ENCODE assay signal across 11 cellular contexts in the genomic region with DNA sequence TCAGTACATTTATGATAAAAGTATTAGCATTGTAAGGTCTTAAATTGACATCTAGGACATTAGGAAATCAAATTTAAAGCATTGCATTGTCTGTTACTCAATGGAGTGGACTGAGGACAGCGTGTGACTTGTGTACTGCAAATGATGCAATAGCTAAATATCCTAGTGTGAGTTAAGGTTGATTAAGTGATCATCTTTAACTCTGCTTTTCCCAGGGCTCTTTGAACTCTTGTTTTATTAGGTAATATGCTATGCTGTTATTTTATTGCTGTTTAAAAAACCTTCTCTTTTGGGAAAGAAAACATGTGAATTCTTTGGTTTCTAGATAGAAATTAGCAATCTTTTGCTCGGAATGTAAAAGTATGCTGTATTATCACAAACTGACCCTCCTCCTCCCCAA. TPM values are rescaled to one million over a fixed set of nuclear protein-coding genes. Genes with fewer than 3 reads are reported as not detected.
A peak's percentile ranks its signal among the peaks of the same experiment; 100 is the strongest.
DNase-seq lines count a peak whose midpoint lies in the region; ATAC-seq and TF ChIP-seq lines count a peak whose summit lies in the region.
"Had no signal": no experiment of that assay in that cellular context is flagged by ENCODE, and none has a peak within 500 bp of the region (broad histone marks: within the 10 kb centered on the region; RNA-seq: fewer than 3 reads in every experiment).

No MANE protein-coding gene starts in this region.

- POLR2A ChIA-PET in MCF 10A (lab: Yijun Ruan, JAX), result interaction anchor here (0.6 to 7.9 kb wide), 22 partner anchors 10 to 331 kb away, joined by 3 to 93 read pairs (median 4); a partner anchor contains a TSS

- no peak overlapping the region for H2BK120ac ChIP-seq in mesenchymal stem cell (ENCODE audit: low read depth, low read length)

- no TSS peak for BruUV-seq in MCF 10A (replicated peaks; lab: Mats Ljungman, UMichigan)

- TF ChIP-seq CTCF in MCF 10A (IDR thresholded peaks at IDR 0.05; ENCODE audit: unreplicated experiment) (no peak), breast epithelium (IDR thresholded peaks at IDR 0.05) (no peak), WERI-Rb-1 (IDR thresholded peaks at IDR 0.05; ENCODE audit: low read depth, low read length) (no peak)

- H2AFZ ChIP-seq in mesenchymal stem cell (ENCODE audit: low read depth, low read length), result no peak overlapping the region
- H2AFZ ChIP-seq: neural progenitor cell had no signal

- H3K4me1 Mint-ChIP-seq in MCF 10A (ENCODE audit: insufficient read depth, unreplicated experiment), result peaks cover 73% of the 10 kb centered on the region

- no peaks in the 10 kb centered on the region for H3K36me3 ChIP-seq in breast epithelium
- H3K36me3 ChIP-seq in mesenchymal stem cell (ENCODE audit: control insufficient read depth in 1 of 2, insufficient read depth in 2 of 2, low read depth in 1 of 2, low read length in 2 of 2), result no peaks in the 10 kb centered on the region
- no peaks in the 10 kb centered on the region for H3K36me3 ChIP-seq in aorta (ENCODE audit: control insufficient read depth in 1 of 2, insufficient read depth in 2 of 2, low read length in 1 of 2)
- no peaks in the 10 kb centered on the region for H3K36me3 ChIP-seq in WERI-Rb-1
- H3K36me3 ChIP-seq: neural progenitor cell had no signal

- H3K4me1 ChIP-seq in breast epithelium (peaks cover 3 to 5% of the 10 kb centered on the region in 2 donors), mesenchymal stem cell (ENCODE audit: control insufficient read depth, insufficient read depth, low read depth, low read length) (no peaks in the 10 kb centered on the region), aorta (ENCODE audit: control insufficient read depth in 1 of 2, insufficient read depth in 2 of 2, low read length in 2 of 2) (peaks cover 9 to 13% of the 10 kb centered on the region in 2 donors)
- H3K4me1 ChIP-seq: neural progenitor cell had no signal

- CTCF ChIA-PET in MCF 10A (lab: Yijun Ruan, JAX), result interaction anchor here (0.6 to 2.0 kb wide), 5 partner anchors 19 to 142 kb away, joined by 3 to 10 read pairs (median 3); no protein-coding TSS in a partner anchor

- H3K9me3 ChIP-seq in breast epithelium (no peaks in the 10 kb centered on the region), mesenchymal stem cell (ENCODE audit: control insufficient read depth, low read length) (no peaks in the 10 kb centered on the region), aorta (ENCODE audit: control insufficient read depth, low read length) (no peaks in the 10 kb centered on the region), WERI-Rb-1 (ENCODE audit: severe bottlenecking) (no peaks in the 10 kb centered on the region)

- H2BK5ac ChIP-seq in mesenchymal stem cell (ENCODE audit: low read depth, low read length, poor library complexity, severe bottlenecking), result no peak overlapping the region

- H3K9me3 Mint-ChIP-seq in MCF 10A (ENCODE audit: unreplicated experiment), result no peaks in the 10 kb centered on the region
- H3K9me3 Mint-ChIP-seq: activated T-cell treated with anti-CD3 and anti-CD28 coated beads, Interleukin-2, amount 50 U/mL, for 72 hours; neural progenitor cell; T-helper 1 cell treated with Interleukin-12 subunit alpha and Interleukin-12 subunit beta and Interleukin-4 antibody, amounts not matched to agents 30 μg/mL and 1 μg/mL, for 36 hours had no signal

- H3K27ac Mint-ChIP-seq in MCF 10A (ENCODE audit: low read depth, unreplicated experiment), result peak overlapping the region; percentile 35
- H3K27ac Mint-ChIP-seq: activated T-cell treated with anti-CD3 and anti-CD28 coated beads, Interleukin-2, amount 50 U/mL, for 72 hours; neural progenitor cell; T-helper 1 cell treated with Interleukin-12 subunit alpha and Interleukin-12 subunit beta and Interleukin-4 antibody, amounts not matched to agents 30 μg/mL and 1 μg/mL, for 36 hours had no signal

- no peak overlapping the region for H2AK5ac ChIP-seq in mesenchymal stem cell (ENCODE audit: low read length, severe bottlenecking)

- H3K27ac ChIP-seq in breast epithelium (peak overlapping the region in 1 of 2 donors; percentile 32), mesenchymal stem cell (ENCODE audit: low read length, poor library complexity, severe bottlenecking) (no peak overlapping the region), aorta (ENCODE audit: low read depth in 1 of 2, low read length in 2 of 2) (no peak overlapping the region), WERI-Rb-1 (no peak overlapping the region)
- H3K27ac ChIP-seq: neural progenitor cell had no signal

- H3K18ac ChIP-seq in mesenchymal stem cell (ENCODE audit: low read depth in 1 of 2, low read length in 2 of 2), result no peak overlapping the region

- H3K27me3 ChIP-seq in breast epithelium (no peaks in the 10 kb centered on the region), mesenchymal stem cell (ENCODE audit: control insufficient read depth in 1 of 2, insufficient read depth in 1 of 2, low read length in 2 of 2) (no peaks in the 10 kb centered on the region), aorta (ENCODE audit: control insufficient read depth in 1 of 2, insufficient read depth in 2 of 2, low read length in 1 of 2) (no peaks in the 10 kb centered on the region), WERI-Rb-1 (ENCODE audit: insufficient read depth, low read depth, severe bottlenecking) (no peaks in the 10 kb centered on the region)
- H3K27me3 ChIP-seq: neural progenitor cell had no signal

- H2BK12ac ChIP-seq in mesenchymal stem cell (ENCODE audit: low read length in 2 of 2), result no peak overlapping the region

- intact Hi-C loops in MCF 10A (cut with micrococcal nuclease), result no loop called here
- intact Hi-C loops in breast epithelium (cut with DNase I; ENCODE audit: low total_unique reads), result no loop called here
- intact Hi-C loops in aorta (cut with DNase I), result no loop called here

- no peak overlapping the region for H2BK15ac ChIP-seq in mesenchymal stem cell (ENCODE audit: low read depth, poor library complexity, severe bottlenecking)

- DNase-seq in MCF 10A (ENCODE audit: unreplicated experiment) (peak; percentile 70), breast epithelium (ENCODE audit: low spot score in 2 of 2) (no peak), mesenchymal stem cell (peak; percentile 51), aorta (no peak), hepatic stellate cell (ENCODE audit: low spot score) (no peak), WERI-Rb-1 (no peak)
- DNase-seq: activated T-cell treated with anti-CD3 and anti-CD28 coated beads, Interleukin-2, amount 50 U/mL, for 72 hours had no signal

- no peak overlapping the region for H3K23ac ChIP-seq in mesenchymal stem cell (ENCODE audit: low read length in 2 of 2)

- WGBS in mesenchymal stem cell, result 80% methylated on average over 2 of the region's 2 CpGs
- 15 to 16% methylated on average over 2 of the region's 2 CpGs for WGBS in aorta, 2 donors

- ATAC-seq in esophagus mucosa, result peak; percentile 54
- peak; percentile 64 for ATAC-seq in aorta (ENCODE audit: low FRiP score)
- ATAC-seq in HG02870 (IDR thresholded peaks at IDR 0.05; ENCODE audit: unreplicated experiment), result no peak
- ATAC-seq: activated T-cell treated with anti-CD3 and anti-CD28 coated beads, Interleukin-2, amount 50 U/mL, for 72 hours had no signal

- H3K4me3 Mint-ChIP-seq in MCF 10A (ENCODE audit: unreplicated experiment), result peak overlapping the region; percentile 44
- H3K4me3 Mint-ChIP-seq: activated T-cell treated with anti-CD3 and anti-CD28 coated beads, Interleukin-2, amount 50 U/mL, for 72 hours; neural progenitor cell; T-helper 1 cell treated with Interleukin-12 subunit alpha and Interleukin-12 subunit beta and Interleukin-4 antibody, amounts not matched to agents 30 μg/mL and 1 μg/mL, for 36 hours had no signal

- peak overlapping the region; percentile 82 for H3K9ac ChIP-seq in mesenchymal stem cell (ENCODE audit: low read length)
- H3K9ac ChIP-seq: neural progenitor cell had no signal

- H4K91ac ChIP-seq in mesenchymal stem cell (ENCODE audit: low read length), result no peak overlapping the region

- H3K4me2 ChIP-seq in mesenchymal stem cell (ENCODE audit: low read length, poor library complexity, severe bottlenecking), result no peak overlapping the region
- H3K4me2 ChIP-seq: neural progenitor cell had no signal

- no peak overlapping the region for H3K14ac ChIP-seq in mesenchymal stem cell (ENCODE audit: low read length in 2 of 2)

- H3K79me1 ChIP-seq in mesenchymal stem cell (replicated peaks; ENCODE audit: low read length, poor library complexity, severe bottlenecking), result peaks cover 8% of the 10 kb centered on the region

- H3K4ac ChIP-seq in mesenchymal stem cell (ENCODE audit: low read depth in 1 of 2, low read length in 2 of 2), result no peak overlapping the region

- TF ChIP-seq POLR2A in breast epithelium (IDR thresholded peaks at IDR 0.05), result no peak

- H3K27me3 Mint-ChIP-seq in MCF 10A (ENCODE audit: insufficient read depth, unreplicated experiment), result no peaks in the 10 kb centered on the region

- no peak overlapping the region for H4K8ac ChIP-seq in mesenchymal stem cell (ENCODE audit: low read length)

- H3K36me3 Mint-ChIP-seq in MCF 10A (ENCODE audit: insufficient read depth, unreplicated experiment), result peaks cover 2% of the 10 kb centered on the region
- H3K36me3 Mint-ChIP-seq: neural progenitor cell had no signal

- H3K4me3 ChIP-seq in breast epithelium, result peak overlapping the region in 1 of 3 donors; percentile 19
- H3K4me3 ChIP-seq in mesenchymal stem cell (ENCODE audit: insufficient read depth in 1 of 2, low read depth in 1 of 2, low read length in 2 of 2), result peak overlapping the region in 1 of 2 experiments; percentile 71
- H3K4me3 ChIP-seq in aorta (ENCODE audit: low read length in 2 of 2), result no peak overlapping the region
- no peak overlapping the region for H3K4me3 ChIP-seq in WERI-Rb-1 (ENCODE audit: low read depth, low read length)
- H3K4me3 ChIP-seq: neural progenitor cell had no signal

RNA-seq across cellular contexts. Expression of a gene that starts 38.6 kb away (rescaled TPM):
- total RNA-seq in MCF 10A (2022) (47.4 and 54.8 TPM in 2 replicates), breast epithelium (10 to 100 TPM; 54.9 to 87.5 (median 79.6) TPM), esophagus mucosa (47.5 TPM), aorta (100 to 1,000 TPM; 139 to 221 TPM)
- polyA plus RNA-seq in mesenchymal stem cell (2013, experiment 1 of 2), result 5.0 TPM
- polyA plus RNA-seq in mesenchymal stem cell (2013, experiment 2 of 2), result 4.9 TPM
- polyA plus RNA-seq in aorta, result 10 to 100 TPM; 15.3 to 25.7 TPM

Comparison
In these comparisons a context has a peak if more than half of its experiments do, and no peak if none do; other contexts are left out.
1. DNase-seq: peak in MCF 10A (single experiment) and mesenchymal stem cell (single experiment); none in breast epithelium (0 of 2), aorta (0 of 2), hepatic stellate cell (single experiment) and WERI-Rb-1 (single experiment).